ENCODE assay signal across 10 cellular contexts in the genomic region with DNA sequence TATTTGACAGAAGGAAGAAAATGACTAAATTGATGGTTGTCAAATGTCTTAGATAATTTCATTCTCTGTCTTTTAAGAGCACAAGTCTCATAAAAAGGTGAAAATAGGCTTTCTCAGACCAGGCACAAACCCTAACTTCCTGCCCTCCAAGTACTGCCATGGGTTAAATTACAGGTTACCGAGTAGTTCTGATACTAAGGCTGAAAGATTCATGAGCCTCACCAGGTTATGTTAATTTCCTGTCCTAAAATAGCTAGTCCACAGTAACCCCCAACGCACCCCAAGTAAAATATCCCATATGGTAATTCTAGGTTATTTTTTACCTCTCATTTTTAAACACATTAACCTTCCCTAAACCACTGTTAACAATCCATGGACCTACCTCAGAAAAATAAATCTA. TPM values are rescaled to one million over a fixed set of nuclear protein-coding genes. Genes with fewer than 3 reads are reported as not detected.
DNase-seq lines count a peak whose midpoint lies in the region; ATAC-seq and TF ChIP-seq lines count a peak whose summit lies in the region.
"Had no signal": no experiment of that assay in that cellular context is flagged by ENCODE, and none has a peak within 500 bp of the region (broad histone marks: within the 10 kb centered on the region; RNA-seq: fewer than 3 reads in every experiment).

No MANE protein-coding gene starts in this region.

- H3K4me3 Mint-ChIP-seq in osteocyte (ENCODE audit: unreplicated experiment): no peak overlapping the region

- DNase-seq in NCI-H2227 (lab: John Stamatoyannopoulos, UW; ENCODE audit: unreplicated experiment): peak; percentile 7
- no peak for DNase-seq in NCI-H2227 treated with DMSO at 0.1 percent for 48 hours (lab: John Stamatoyannopoulos, UW)
- no peak for DNase-seq in osteocyte (ENCODE audit: extremely low spot score, unreplicated experiment)
- no peak for DNase-seq in NCI-H82 (lab: John Stamatoyannopoulos, UW)
- no peak for DNase-seq in kidney tubule cell (ENCODE audit: low spot score)
- no peak for DNase-seq in NCI-H2029 treated with DMSO at 0.1 percent for 48 hours (lab: John Stamatoyannopoulos, UW)
- DNase-seq: brain microvascular endothelial cell had no signal

- no peaks in the 10 kb centered on the region for H3K27me3 Mint-ChIP-seq in osteocyte (ENCODE audit: unreplicated experiment)
- H3K27me3 Mint-ChIP-seq: IgD-negative memory B cell had no signal

- H3K4me1 Mint-ChIP-seq in osteocyte (ENCODE audit: unreplicated experiment): peaks cover 54% of the 10 kb centered on the region

- peak overlapping the region; percentile 54 for H3K27ac Mint-ChIP-seq in osteocyte (ENCODE audit: unreplicated experiment)

- no peak for TF ChIP-seq CTCF in osteocyte (IDR thresholded peaks at IDR 0.05)

- peaks cover 4% of the 10 kb centered on the region for H3K36me3 Mint-ChIP-seq in osteocyte (ENCODE audit: unreplicated experiment)

- ATAC-seq in GM21723 (IDR thresholded peaks at IDR 0.05; ENCODE audit: unreplicated experiment): peak; percentile 81
- peak; percentile 77 for ATAC-seq in HG03460 (IDR thresholded peaks at IDR 0.05; ENCODE audit: unreplicated experiment)

- no peaks in the 10 kb centered on the region for H3K9me3 Mint-ChIP-seq in osteocyte (ENCODE audit: unreplicated experiment)

RNA-seq across cellular contexts. Expression of a gene that starts 42.0 kb away (rescaled TPM):
- total RNA-seq in osteocyte: 80.0 and 84.8 TPM in 2 replicates
